8 cellular contexts compared by ENCODE assay signal in the genomic region with DNA sequence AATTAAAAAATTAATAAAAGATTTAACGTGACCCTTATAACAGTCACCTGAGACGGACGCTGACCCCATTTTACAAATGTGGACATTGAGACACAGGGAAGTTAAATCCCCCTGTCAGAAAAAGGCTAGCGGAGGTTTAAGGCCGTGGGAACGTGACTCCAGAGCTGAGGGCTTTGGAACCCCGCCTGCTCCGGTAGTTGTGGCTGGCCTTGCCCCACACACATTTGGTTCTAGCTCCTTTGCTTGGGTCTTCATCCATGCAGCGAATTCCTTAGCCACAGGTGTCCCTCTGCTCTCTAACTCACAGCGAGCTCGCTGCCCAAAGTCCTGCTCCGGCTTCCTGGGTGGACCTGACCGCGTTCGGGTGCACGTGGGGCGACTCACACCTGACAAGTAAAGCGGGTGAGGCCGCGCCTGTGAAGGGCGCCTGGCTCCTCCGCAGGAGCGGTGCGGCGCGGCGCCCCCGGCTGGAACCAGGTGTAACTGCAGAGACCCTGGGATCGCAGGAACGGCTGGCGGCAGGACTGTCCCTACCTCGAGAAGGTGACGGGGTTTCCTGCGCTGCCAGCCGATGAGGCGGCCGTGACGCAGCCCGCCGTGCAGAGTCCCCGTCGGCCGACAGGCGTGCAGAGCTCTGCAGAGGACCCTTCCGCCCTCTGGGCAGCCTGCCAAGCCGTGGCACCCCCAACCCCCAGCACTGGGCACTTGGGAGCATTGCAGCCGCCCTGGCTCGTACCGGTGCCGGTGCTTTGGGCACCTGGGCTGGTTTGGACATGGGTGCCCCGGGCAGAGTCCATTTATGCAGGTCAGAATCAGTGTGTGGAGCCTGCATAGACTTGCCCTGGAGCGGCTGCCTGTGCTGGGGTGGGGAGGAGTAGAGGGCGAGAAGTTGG. TPM values are rescaled to one million over a fixed set of nuclear protein-coding genes. Genes with fewer than 3 reads are reported as not detected.
DNase-seq lines count a peak whose midpoint lies in the region; ATAC-seq, FAIRE-seq and TF ChIP-seq lines count a peak whose summit lies in the region.

No MANE protein-coding gene starts in this region.

- H3K27ac Mint-ChIP-seq in natural killer cell treated with Interleukin-12 subunit alpha and Interleukin-12 subunit beta and Interleukin-15 and Interleukin-18, amount 100 ng/mL, for 72 hours = no peak overlapping the region

- H3K36me3 Mint-ChIP-seq in natural killer cell treated with Interleukin-12 subunit alpha and Interleukin-12 subunit beta and Interleukin-15 and Interleukin-18, amount 100 ng/mL, for 72 hours = no peaks in the 10 kb centered on the region

- peak; percentile 72 for TF ChIP-seq CTCF in epithelial cell of proximal tubule (conservative IDR thresholded peaks at IDR 0.05; ENCODE audit: low read depth, low read length)

- DNase-seq in GM18507 (ENCODE audit: extremely low spot score, insufficient read length, low read depth) = peak; percentile 49
- DNase-seq in NCI-H2171 treated with DMSO at 0.1 percent for 48 hours (lab: John Stamatoyannopoulos, UW) = peak; percentile 67
- peak; percentile 84 for DNase-seq in activated CD8-positive, alpha-beta memory T cell treated with anti-CD3 and anti-CD28 coated beads, Interleukin-2, amount 50 U/mL, for 4 hours
- DNase-seq in epithelial cell of proximal tubule (ENCODE audit: low read depth) = no peak
- DNase-seq in natural killer cell treated with Interleukin-12 subunit alpha and Interleukin-12 subunit beta and Interleukin-15 and Interleukin-18, amount 100 ng/mL, for 72 hours (ENCODE audit: low spot score) = peak; percentile 79
- DNase-seq in stimulated activated naive CD4-positive, alpha-beta T cell (lab: John Stamatoyannopoulos, UW) = peak; percentile 71 to 80 (median 76)
- no peak for DNase-seq in SHP77 (lab: John Stamatoyannopoulos, UW)

- peak overlapping the region; percentile 48 for H3K4me3 ChIP-seq in epithelial cell of proximal tubule (ENCODE audit: low read depth, low read length)

- FAIRE-seq in GM18507 (lab: Jason Lieb, UNC) = peak; percentile 46

- H3K9me3 Mint-ChIP-seq in natural killer cell treated with Interleukin-12 subunit alpha and Interleukin-12 subunit beta and Interleukin-15 and Interleukin-18, amount 100 ng/mL, for 72 hours = no peaks in the 10 kb centered on the region

- peaks cover 17 to 25% of the 10 kb centered on the region in 2 donors for H3K4me1 Mint-ChIP-seq in natural killer cell treated with Interleukin-12 subunit alpha and Interleukin-12 subunit beta and Interleukin-15 and Interleukin-18, amount 100 ng/mL, for 72 hours (ENCODE audit: low read depth in 2 of 2)

- ATAC-seq in HG02938 (IDR thresholded peaks at IDR 0.05; ENCODE audit: unreplicated experiment) = peak; percentile 75
- peak; percentile 85 to 91 for ATAC-seq in natural killer cell treated with Interleukin-12 subunit alpha and Interleukin-12 subunit beta and Interleukin-15 and Interleukin-18, amount 100 ng/mL, for 72 hours

- H3K27me3 Mint-ChIP-seq in natural killer cell treated with Interleukin-12 subunit alpha and Interleukin-12 subunit beta and Interleukin-15 and Interleukin-18, amount 100 ng/mL, for 72 hours = peaks cover 22 to 32% of the 10 kb centered on the region in 2 donors

- peak overlapping the region; percentile 78 for H3K4me3 Mint-ChIP-seq in natural killer cell treated with Interleukin-12 subunit alpha and Interleukin-12 subunit beta and Interleukin-15 and Interleukin-18, amount 100 ng/mL, for 72 hours

RNA-seq across cellular contexts. Expression of gene PROC, which starts 2.4 kb away (rescaled TPM):
- 0.17 and 0.29 TPM in 2 replicates for total RNA-seq in epithelial cell of proximal tubule
- total RNA-seq in natural killer cell treated with Interleukin-12 subunit alpha and Interleukin-12 subunit beta and Interleukin-15 and Interleukin-18, amount 100 ng/mL, for 72 hours = not detected

RNA-seq across cellular contexts. Expression of gene MAP3K2, which starts 28.1 kb away (rescaled TPM):
- total RNA-seq in epithelial cell of proximal tubule = 17.6 and 22.4 TPM in 2 replicates
- 10 to 100 TPM; 59.0 to 64.6 TPM for total RNA-seq in natural killer cell treated with Interleukin-12 subunit alpha and Interleukin-12 subunit beta and Interleukin-15 and Interleukin-18, amount 100 ng/mL, for 72 hours

Comparison
In these comparisons a context has a peak if more than half of its experiments do, and no peak if none do; other contexts are left out.
1. DNase-seq: peak in GM18507 (single experiment), NCI-H2171 treated with DMSO at 0.1 percent for 48 hours (single experiment), activated CD8-positive, alpha-beta memory T cell treated with anti-CD3 and anti-CD28 coated beads, Interleukin-2, amount 50 U/mL, for 4 hours (single experiment), natural killer cell treated with Interleukin-12 subunit alpha and Interleukin-12 subunit beta and Interleukin-15 and Interleukin-18, amount 100 ng/mL, for 72 hours (single experiment) and stimulated activated naive CD4-positive, alpha-beta T cell (6 of 6); none in epithelial cell of proximal tubule (single experiment) and SHP77 (0 of 2).